In the genomic region with DNA sequence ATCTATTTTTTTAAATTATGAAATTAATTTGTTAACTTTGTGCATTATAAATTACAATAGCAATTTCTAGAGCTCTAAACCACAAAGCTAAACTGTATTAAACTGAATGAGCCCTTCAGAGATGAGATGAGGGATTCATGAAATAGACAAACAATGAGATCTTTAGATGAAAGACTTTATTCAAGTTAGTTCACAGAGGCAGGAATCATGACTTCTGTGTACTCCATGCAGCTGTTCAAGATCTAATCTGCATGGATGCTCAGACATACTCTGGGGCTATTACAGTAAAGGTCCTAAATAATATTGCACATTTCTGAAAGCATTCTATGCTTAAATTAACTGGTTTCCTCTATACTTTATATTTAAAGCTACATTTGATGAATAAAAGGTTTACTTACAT, we compare ENCODE assay signal across 15 cellular contexts.
DNase-seq lines count a peak whose midpoint lies in the region; ATAC-seq, FAIRE-seq and TF ChIP-seq lines count a peak whose summit lies in the region.
"Had no signal": no experiment of that assay in that cellular context is flagged by ENCODE, and none has a peak within 500 bp of the region (broad histone marks: within the 10 kb centered on the region; RNA-seq: fewer than 3 reads in every experiment).

No MANE protein-coding gene starts in this region.

- TF ChIP-seq EP300 in GM12878 (IDR thresholded peaks at IDR 0.05; ENCODE audit: borderline replicate concordance in 1 of 2, control insufficient read depth in 1 of 2, low read depth in 2 of 2, low read length in 2 of 2): no peak

- DNase-seq in MCF 10A (ENCODE audit: unreplicated experiment) (no peak), breast epithelium (ENCODE audit: low spot score in 2 of 2) (no peak), GM12878 (ENCODE audit: low read depth, low spot score) (no peak), medulla oblongata (ENCODE audit: extremely low spot score) (peak; percentile 77), superior temporal gyrus (ENCODE audit: extremely low spot score) (peak; percentile 86), NCI-H2171 (lab: John Stamatoyannopoulos, UW) (no peak)
- DNase-seq in activated effector memory CD4-positive, alpha-beta T cell treated with Interleukin-2 at 50 U/mL for 16 hours: no peak
- no peak for DNase-seq in activated T-cell treated with anti-CD3 and anti-CD28 coated beads, Interleukin-2, amount 50 U/mL, for 48 hours
- DNase-seq: COR-L47, H7, NCI-H1930, NCI-H510A, NCI-H774 had no signal

- H3K4me1 ChIP-seq in breast epithelium (no peaks in the 10 kb centered on the region), GM12878 (ENCODE audit: control insufficient read depth, insufficient read depth, low read length) (no peaks in the 10 kb centered on the region)
- H3K4me1 ChIP-seq: A549 had no signal

- ATAC-seq in GM12878: peak; percentile 27; the same call in 1 of the 3 replicates
- ATAC-seq: A549 had no signal

- H3K9me3 Mint-ChIP-seq in MCF 10A (ENCODE audit: unreplicated experiment): peaks cover 9% of the 10 kb centered on the region

- no peaks in the 10 kb centered on the region for H4K20me1 ChIP-seq in GM12878 (ENCODE audit: control insufficient read depth, insufficient read depth)

- H3K27me3 Mint-ChIP-seq in MCF 10A (ENCODE audit: insufficient read depth, unreplicated experiment): no peaks in the 10 kb centered on the region

- intact Hi-C loops in MCF 10A (cut with micrococcal nuclease) (no loop called here), breast epithelium (cut with DNase I; ENCODE audit: low total_unique reads) (no loop called here), GM12878 (cut with micrococcal nuclease; ENCODE audit: unreplicated experiment) (no loop called here)

- FAIRE-seq in GM12878 (lab: Jason Lieb, UNC): no peak

- POLR2A ChIA-PET in MCF 10A (lab: Yijun Ruan, JAX) (no interaction called here), GM12878 (lab: Charles Lee) (interaction anchor here (1.0 to 1.1 kb wide), 2 partner anchors 9 to 12 kb away, joined by 3 read pairs; no protein-coding TSS in a partner anchor)

- H3K36me3 Mint-ChIP-seq in MCF 10A (ENCODE audit: insufficient read depth, unreplicated experiment): no peaks in the 10 kb centered on the region

- no TSS peak for BruUV-seq in MCF 10A (replicated peaks; lab: Mats Ljungman, UMichigan)
- no TSS peak for BruUV-seq in GM12878 (replicated peaks; lab: Mats Ljungman, UMichigan)

- no peak for TF ChIP-seq RAD21 in GM12878 (IDR thresholded peaks at IDR 0.05; ENCODE audit: insufficient read depth, low read depth, low read length)

- H3K27ac Mint-ChIP-seq in MCF 10A (ENCODE audit: low read depth, unreplicated experiment): peak overlapping the region; percentile 10
- H3K27ac Mint-ChIP-seq: CD14-positive monocyte had no signal

- CTCF ChIA-PET in MCF 10A (lab: Yijun Ruan, JAX): no interaction called here
- CTCF ChIA-PET in GM12878 (lab: Yijun Ruan, JAX): interaction anchor here (0.6 to 1.5 kb wide), 3 partner anchors 36 to 769 kb away, joined by 3 to 4 read pairs (median 4); no protein-coding TSS in a partner anchor

- RAD21 ChIA-PET in GM12878 (lab: Charles Lee; ENCODE audit: unreplicated experiment): interaction anchor here (0.7 kb wide), 1 partner anchor 46 kb away, joined by 3 read pairs; no protein-coding TSS in a partner anchor

- no peak for TF ChIP-seq POLR2A in breast epithelium (IDR thresholded peaks at IDR 0.05)
- TF ChIP-seq POLR2A in GM12878 (IDR thresholded peaks at IDR 0.05; ENCODE audit: low read depth, low read length): no peak

- H3K9ac ChIP-seq in GM12878 (ENCODE audit: control insufficient read depth, insufficient read depth, low read length): no peak overlapping the region

- no peaks in the 10 kb centered on the region for H3K27me3 ChIP-seq in breast epithelium
- no peaks in the 10 kb centered on the region for H3K27me3 ChIP-seq in GM12878 (replicated peaks in 1 of 2; ENCODE audit: control insufficient read depth in 2 of 2, insufficient read depth in 2 of 2, low read length in 1 of 2)

- H3K9me3 ChIP-seq in breast epithelium (peaks cover 2 to 10% of the 10 kb centered on the region in 2 donors), GM12878 (replicated peaks; ENCODE audit: control insufficient read depth, insufficient read depth, low read length) (peaks cover 7% of the 10 kb centered on the region)

- TF ChIP-seq CTCF in MCF 10A (IDR thresholded peaks at IDR 0.05; ENCODE audit: unreplicated experiment): no peak
- TF ChIP-seq CTCF in breast epithelium (IDR thresholded peaks at IDR 0.05): no peak
- TF ChIP-seq CTCF in GM12878 (IDR thresholded peaks at IDR 0.05 in 2 of 3, conservative IDR thresholded peaks at IDR 0.05 in 1 of 3; ENCODE audit: control insufficient read depth in 2 of 3, extremely low read depth in 1 of 3, insufficient read depth in 1 of 3, low read depth in 3 of 3, low read length in 3 of 3): no peak

- H3K4me1 Mint-ChIP-seq in MCF 10A (ENCODE audit: insufficient read depth, unreplicated experiment): no peaks in the 10 kb centered on the region

- H3K27ac ChIP-seq in breast epithelium (no peak overlapping the region), GM12878 (ENCODE audit: control insufficient read depth, insufficient read depth) (no peak overlapping the region)
- H3K27ac ChIP-seq: A549 had no signal

- no peak overlapping the region for H3K4me3 Mint-ChIP-seq in MCF 10A (ENCODE audit: unreplicated experiment)
- H3K4me3 Mint-ChIP-seq: CD14-positive monocyte had no signal

- peaks cover 58% of the 10 kb centered on the region for H3K79me2 ChIP-seq in GM12878 (ENCODE audit: control insufficient read depth, insufficient read depth, low read length)

- H3K4me3 ChIP-seq in breast epithelium: no peak overlapping the region
- no peak overlapping the region for H3K4me3 ChIP-seq in GM12878
- H3K4me3 ChIP-seq: A549 had no signal

- no peak overlapping the region for H3K4me2 ChIP-seq in GM12878 (ENCODE audit: control insufficient read depth, insufficient read depth)
- H3K4me2 ChIP-seq: A549 had no signal

- H3K36me3 ChIP-seq in breast epithelium: no peaks in the 10 kb centered on the region
- peaks cover 0 to 6% of the 10 kb centered on the region in 2 experiments; a peak in 1 of 4 replicates for H3K36me3 ChIP-seq in GM12878 (ENCODE audit: control insufficient read depth in 2 of 2, insufficient read depth in 2 of 2, low read length in 1 of 2)

- H2AFZ ChIP-seq in GM12878 (ENCODE audit: control insufficient read depth, low read depth, low read length): no peak overlapping the region

- in situ Hi-C loops in GM12878 (cut with MboI): no loop called here

- SMC1A ChIA-PET in GM12878 (lab: Charles Lee; ENCODE audit: uncharacterized antibody, unreplicated experiment): interaction anchor here (1.1 kb wide), 1 partner anchor 38 kb away, joined by 3 read pairs; no protein-coding TSS in a partner anchor

TF ChIP-seq in GM12878, 131 proteins besides CTCF, POLR2A, EP300 and RAD21:
- TF ChIP-seq ZNF274 (IDR thresholded peaks at IDR 0.05; ENCODE audit: insufficient read depth, insufficient read length): no peak
- TF ChIP-seq, protein P1, sequence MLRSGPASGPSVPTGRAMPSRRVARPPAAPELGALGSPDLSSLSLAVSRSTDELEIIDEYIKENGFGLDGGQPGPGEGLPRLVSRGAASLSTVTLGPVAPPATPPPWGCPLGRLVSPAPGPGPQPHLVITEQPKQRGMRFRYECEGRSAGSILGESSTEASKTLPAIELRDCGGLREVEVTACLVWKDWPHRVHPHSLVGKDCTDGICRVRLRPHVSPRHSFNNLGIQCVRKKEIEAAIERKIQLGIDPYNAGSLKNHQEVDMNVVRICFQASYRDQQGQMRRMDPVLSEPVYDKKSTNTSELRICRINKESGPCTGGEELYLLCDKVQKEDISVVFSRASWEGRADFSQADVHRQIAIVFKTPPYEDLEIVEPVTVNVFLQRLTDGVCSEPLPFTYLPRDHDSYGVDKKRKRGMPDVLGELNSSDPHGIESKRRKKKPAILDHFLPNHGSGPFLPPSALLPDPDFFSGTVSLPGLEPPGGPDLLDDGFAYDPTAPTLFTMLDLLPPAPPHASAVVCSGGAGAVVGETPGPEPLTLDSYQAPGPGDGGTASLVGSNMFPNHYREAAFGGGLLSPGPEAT (IDR thresholded peaks at IDR 0.05; ENCODE audit: low read depth): no peak

Comparison
In these comparisons a context has a peak if more than half of its experiments do, and no peak if none do; other contexts are left out.
1. DNase-seq: peak in medulla oblongata (single experiment) and superior temporal gyrus (single experiment); none in MCF 10A (single experiment), breast epithelium (0 of 2), GM12878 (single experiment), NCI-H2171 (single experiment), activated effector memory CD4-positive, alpha-beta T cell treated with Interleukin-2 at 50 U/mL for 16 hours (single experiment) and activated T-cell treated with anti-CD3 and anti-CD28 coated beads, Interleukin-2, amount 50 U/mL, for 48 hours (0 of 2).